17 cellular contexts compared by ENCODE assay signal in genomic region chr14:91382712-91383111, GRCh38. TPM values are rescaled to one million over a fixed set of nuclear protein-coding genes. Genes with fewer than 3 reads are reported as not detected.
A peak's percentile ranks its signal among the peaks of the same experiment; 100 is the strongest.
DNase-seq lines count a peak whose midpoint lies in the region; ATAC-seq and TF ChIP-seq lines count a peak whose summit lies in the region.
"Had no signal": no experiment of that assay in that cellular context is flagged by ENCODE, and none has a peak within 500 bp of the region (broad histone marks: within the 10 kb centered on the region; RNA-seq: fewer than 3 reads in every experiment).

No MANE protein-coding gene starts in this region.

- H3K18ac ChIP-seq in mesendoderm (ENCODE audit: low read length) = no peak overlapping the region

- no peaks in the 10 kb centered on the region for H3K27me3 ChIP-seq in BLaER1 treated with 17β-estradiol and CSF1 and Interleukin-3, amounts not matched to agents 10 nM and 100 nM
- H3K27me3 ChIP-seq in mesendoderm (ENCODE audit: insufficient read depth, low read length, poor library complexity) = no peaks in the 10 kb centered on the region
- H3K27me3 ChIP-seq: ascending aorta, foreskin keratinocyte had no signal

- 0 out of 22 replicates have a peak overlapping the region, but pooled peaks of 3 of the 11 experiments have one; percentile 6 to 8 (median 7) for H3K9ac ChIP-seq in BLaER1 treated with 17β-estradiol and CSF1 and Interleukin-3, amounts not matched to agents 10 nM and 100 nM
- H3K9ac ChIP-seq in mesendoderm (ENCODE audit: low read length) = peak overlapping the region; percentile 11

- peaks cover 77% of the 10 kb centered on the region for H3K79me2 ChIP-seq in mesendoderm (ENCODE audit: control insufficient read depth, insufficient read depth, low read length)

- CTCF ChIA-PET in activated CD8-positive, alpha-beta T cell treated with anti-CD3 and anti-CD28 coated beads, Interleukin-2, amount 10 ng/mL, durations not matched to agents 7 days and 5 days (lab: Charles Lee) = interaction anchor here (0.8 kb wide), 1 partner anchor 23 kb away, joined by 3 read pairs; no protein-coding TSS in a partner anchor
- CTCF ChIA-PET in HEK293T (lab: Yijun Ruan, JAX) = interaction anchor here (1.2 kb wide), 1 partner anchor 56 kb away, joined by 3 read pairs; no protein-coding TSS in a partner anchor

- no peak overlapping the region for H2AK5ac ChIP-seq in mesendoderm (ENCODE audit: low read length)

- H3K27ac ChIP-seq in BLaER1 treated with 17β-estradiol and CSF1 and Interleukin-3, amounts not matched to agents 10 nM and 100 nM = peak overlapping the region in 3 of 11 experiments; percentile 12 to 34 (median 22); a peak in 4 of 22 replicates
- H3K27ac ChIP-seq in mesendoderm (ENCODE audit: low read depth, low read length) = no peak overlapping the region
- H3K27ac ChIP-seq: ascending aorta, foreskin keratinocyte had no signal

- H2BK120ac ChIP-seq in mesendoderm (ENCODE audit: low read depth, low read length) = no peak overlapping the region

- H3K4me1 Mint-ChIP-seq in IgD-negative memory B cell (peaks cover 60 to 84% (median 69%) of the 10 kb centered on the region in 3 donors), progenitor cell of endocrine pancreas (ENCODE audit: low read depth) (peaks cover 54% of the 10 kb centered on the region)
- H3K4me1 Mint-ChIP-seq in activated CD8-positive, alpha-beta T cell treated with anti-CD3 and anti-CD28 coated beads, Interleukin-2, amount 10 ng/mL, durations not matched to agents 7 days and 5 days (ENCODE audit: low read depth) = peaks cover 89% of the 10 kb centered on the region

- H3K23ac ChIP-seq in mesendoderm (ENCODE audit: low read length) = no peak overlapping the region

- H3K56ac ChIP-seq in mesendoderm (ENCODE audit: low read length) = no peak overlapping the region

- H3K9me3 Mint-ChIP-seq in IgD-negative memory B cell (no peaks in the 10 kb centered on the region), progenitor cell of endocrine pancreas (ENCODE audit: low read depth) (no peaks in the 10 kb centered on the region)
- H3K9me3 Mint-ChIP-seq in activated CD8-positive, alpha-beta T cell treated with anti-CD3 and anti-CD28 coated beads, Interleukin-2, amount 10 ng/mL, durations not matched to agents 7 days and 5 days (ENCODE audit: insufficient read depth) = no peaks in the 10 kb centered on the region

- no peak overlapping the region for H2BK15ac ChIP-seq in mesendoderm (replicated peaks; ENCODE audit: low read depth)

- H3K79me1 ChIP-seq in mesendoderm (ENCODE audit: low read length) = peaks cover 36% of the 10 kb centered on the region

- no peak overlapping the region for H3K4me3 ChIP-seq in BLaER1 treated with 17β-estradiol and CSF1 and Interleukin-3, amounts not matched to agents 10 nM and 100 nM
- H3K4me3 ChIP-seq in mesendoderm (ENCODE audit: low read length) = no peak overlapping the region
- no peak overlapping the region for H3K4me3 ChIP-seq in foreskin fibroblast (ENCODE audit: low read depth in 1 of 2, low read length in 2 of 2)
- H3K4me3 ChIP-seq: ascending aorta, mucosa of descending colon had no signal

- H3K27ac Mint-ChIP-seq in IgD-negative memory B cell (peak overlapping the region; percentile 58 to 88 (median 73)), progenitor cell of endocrine pancreas (no peak overlapping the region)
- peak overlapping the region; percentile 64 for H3K27ac Mint-ChIP-seq in activated CD8-positive, alpha-beta T cell treated with anti-CD3 and anti-CD28 coated beads, Interleukin-2, amount 10 ng/mL, durations not matched to agents 7 days and 5 days

- ATAC-seq in activated CD8-positive, alpha-beta T cell treated with anti-CD3 and anti-CD28 coated beads, Interleukin-2, amount 10 ng/mL, durations not matched to agents 7 days and 5 days = no peak
- no peak for ATAC-seq in GM18498 (IDR thresholded peaks at IDR 0.05; ENCODE audit: unreplicated experiment)
- ATAC-seq: foreskin keratinocyte, mucosa of descending colon, Panc1 had no signal

- H3K4ac ChIP-seq in mesendoderm (ENCODE audit: low read depth, low read length) = no peak overlapping the region

- no peaks in the 10 kb centered on the region for H3K9me3 ChIP-seq in BLaER1 treated with 17β-estradiol and CSF1 and Interleukin-3, amounts not matched to agents 10 nM and 100 nM (replicated peaks in 1 of 11)
- H3K9me3 ChIP-seq: ascending aorta, mucosa of descending colon had no signal

- TF ChIP-seq CTCF in progenitor cell of endocrine pancreas (IDR thresholded peaks at IDR 0.05; ENCODE audit: unreplicated experiment) (no peak), foreskin fibroblast (IDR thresholded peaks at IDR 0.05; ENCODE audit: low read depth, low read length) (no peak)

- H3K36me3 ChIP-seq in BLaER1 treated with 17β-estradiol and CSF1 and Interleukin-3, amounts not matched to agents 10 nM and 100 nM = peaks cover 0 to 19% (median 0%) of the 10 kb centered on the region in 11 experiments; a peak in 6 of 22 replicates
- no peaks in the 10 kb centered on the region for H3K36me3 ChIP-seq in mesendoderm (ENCODE audit: control insufficient read depth, insufficient read depth, low read length)
- H3K36me3 ChIP-seq: ascending aorta had no signal

- peak overlapping the region in 10 of 11 experiments; percentile 5 to 99 (median 86); a peak in 20 of 22 replicates for H3K4me2 ChIP-seq in BLaER1 treated with 17β-estradiol and CSF1 and Interleukin-3, amounts not matched to agents 10 nM and 100 nM
- H3K4me2 ChIP-seq in mesendoderm (ENCODE audit: low read length) = no peak overlapping the region

- POLR2A ChIA-PET in activated CD8-positive, alpha-beta T cell treated with anti-CD3 and anti-CD28 coated beads, Interleukin-2, amount 10 ng/mL, durations not matched to agents 7 days and 5 days (lab: Charles Lee) = interaction anchor here (0.6 kb wide), 1 partner anchor 16 kb away, joined by 3 read pairs; no protein-coding TSS in a partner anchor
- POLR2A ChIA-PET in HEK293T (lab: Yijun Ruan, JAX) = no interaction called here

- H2BK5ac ChIP-seq in mesendoderm (ENCODE audit: low read length) = no peak overlapping the region

- H4K20me1 ChIP-seq in BLaER1 treated with 17β-estradiol and CSF1 and Interleukin-3, amounts not matched to agents 10 nM and 100 nM = peaks cover 4 to 100% (median 100%) of the 10 kb centered on the region in 11 experiments; a peak in 21 of 22 replicates

- H3K27me3 Mint-ChIP-seq in IgD-negative memory B cell (no peaks in the 10 kb centered on the region), progenitor cell of endocrine pancreas (no peaks in the 10 kb centered on the region)
- no peaks in the 10 kb centered on the region for H3K27me3 Mint-ChIP-seq in activated CD8-positive, alpha-beta T cell treated with anti-CD3 and anti-CD28 coated beads, Interleukin-2, amount 10 ng/mL, durations not matched to agents 7 days and 5 days (ENCODE audit: low read depth)

- peak overlapping the region in 1 of 4 donors; percentile 58 for H3K4me3 Mint-ChIP-seq in IgD-negative memory B cell
- H3K4me3 Mint-ChIP-seq in activated CD8-positive, alpha-beta T cell treated with anti-CD3 and anti-CD28 coated beads, Interleukin-2, amount 10 ng/mL, durations not matched to agents 7 days and 5 days = no peak overlapping the region
- no peak overlapping the region for H3K4me3 Mint-ChIP-seq in progenitor cell of endocrine pancreas (ENCODE audit: low read depth)

- no CpG with 5 or more reads among the region's 6 CpGs for WGBS in mesendoderm (ENCODE audit: extremely low coverage, insufficient coverage, low lambda C conversion rate)

- no peak overlapping the region for H4K5ac ChIP-seq in mesendoderm (ENCODE audit: low read length)

- H3K36me3 Mint-ChIP-seq in IgD-negative memory B cell = peaks cover 7% of the 10 kb centered on the region
- peaks cover 76% of the 10 kb centered on the region for H3K36me3 Mint-ChIP-seq in activated CD8-positive, alpha-beta T cell treated with anti-CD3 and anti-CD28 coated beads, Interleukin-2, amount 10 ng/mL, durations not matched to agents 7 days and 5 days (ENCODE audit: low read depth)
- peaks cover 2% of the 10 kb centered on the region for H3K36me3 Mint-ChIP-seq in progenitor cell of endocrine pancreas (ENCODE audit: insufficient read depth)

- DNase-seq in activated CD8-positive, alpha-beta T cell treated with anti-CD3 and anti-CD28 coated beads, Interleukin-2, amount 10 ng/mL, durations not matched to agents 7 days and 5 days = no peak
- no peak for DNase-seq in mesendoderm
- DNase-seq in progenitor cell of endocrine pancreas (ENCODE audit: low spot score, unreplicated experiment) = no peak
- DNase-seq in foreskin fibroblast = no peak
- no peak for DNase-seq in HEK293T (ENCODE audit: extremely low spot score)
- DNase-seq: foreskin keratinocyte; NCI-H2171; retina; stimulated activated CD4-positive, alpha-beta T cell treated with anti-CD3 and anti-CD28 coated beads, Interleukin-1b, Interleukin-23, amount 100 ng/mL, for 48 hours; T1000 had no signal

- peaks cover 52 to 100% (median 94%) of the 10 kb centered on the region in 10 experiments for H3K4me1 ChIP-seq in BLaER1 treated with 17β-estradiol and CSF1 and Interleukin-3, amounts not matched to agents 10 nM and 100 nM
- peaks cover 14% of the 10 kb centered on the region for H3K4me1 ChIP-seq in mesendoderm (ENCODE audit: control insufficient read depth, low read depth, low read length)
- H3K4me1 ChIP-seq: ascending aorta, foreskin keratinocyte had no signal

- H4K8ac ChIP-seq in mesendoderm (ENCODE audit: low read depth, low read length) = no peak overlapping the region

TF ChIP-seq in HEK293T, 16 proteins besides CTCF, POLR2A, EP300 and RAD21:
- TF ChIP-seq TARDBP (IDR thresholded peaks at IDR 0.05) = no peak
- TF ChIP-seq NFRKB (IDR thresholded peaks at IDR 0.05) = no peak
- TF ChIP-seq SP1 (IDR thresholded peaks at IDR 0.05) = no peak
- no peak for TF ChIP-seq HDGF (IDR thresholded peaks at IDR 0.05; ENCODE audit: borderline replicate concordance)
- no peak for TF ChIP-seq ZNF384 (IDR thresholded peaks at IDR 0.05)
- no peak for TF ChIP-seq ELF4 (IDR thresholded peaks at IDR 0.05)

RNA-seq across cellular contexts. Expression of gene CCDC88C, which starts 34.9 kb away (rescaled TPM):
- 30.5 TPM for polyA plus RNA-seq in IgD-negative memory B cell
- 100 to 1,000 TPM; 147 to 153 TPM for total RNA-seq in activated CD8-positive, alpha-beta T cell treated with anti-CD3 and anti-CD28 coated beads, Interleukin-2, amount 10 ng/mL, durations not matched to agents 7 days and 5 days
- 19.8 TPM for polyA plus RNA-seq in mesendoderm (2013, experiment 1 of 2)
- polyA plus RNA-seq in mesendoderm (2013, experiment 2 of 2) = 20.9 TPM
- total RNA-seq in progenitor cell of endocrine pancreas = 78.1 and 85.5 TPM in 2 replicates
- polyA plus RNA-seq: BJ had no signal
